In genomic region chr13:110469597-110469996, GRCh38 we compare ENCODE assay signal across 30 cellular contexts.
"Had no signal": no experiment of that assay in that cellular context is flagged by ENCODE, and none has a peak within 500 bp of the region (broad histone marks: within the 10 kb centered on the region; RNA-seq: fewer than 3 reads in every experiment).

No MANE protein-coding gene starts in this region.

- H3K4me3 Mint-ChIP-seq: activated CD4-positive, alpha-beta memory T cell treated with anti-CD3 and anti-CD28 coated beads for 36 hours; activated CD4-positive, alpha-beta T cell treated with anti-CD3 and anti-CD28 coated beads for 36 hours; activated CD4-positive, alpha-beta T cell treated with anti-CD3 and anti-CD28 coated beads, Interleukin-2, amount 10 ng/mL, durations not matched to agents 24 days and 14 days; activated CD8-positive, alpha-beta memory T cell treated with anti-CD3 and anti-CD28 coated beads, Interleukin-2, amount 10 ng/mL, durations not matched to agents 7 days and 5 days; activated CD8-positive, alpha-beta T cell treated with anti-CD3 and anti-CD28 coated beads, Interleukin-2, amount 10 ng/mL, durations not matched to agents 7 days and 5 days; activated naive CD4-positive, alpha-beta T cell treated with anti-CD3 and anti-CD28 coated beads, Interleukin-2, amount 10 ng/mL, durations not matched to agents 7 days and 5 days; activated naive CD8-positive, alpha-beta T cell treated with anti-CD3 and anti-CD28 coated beads, Interleukin-2, amount 10 ng/mL, durations not matched to agents 7 days and 5 days; activated T-helper 1 cell treated with anti-CD3 and anti-CD28 coated beads, Interleukin-12 subunit alpha, Interleukin-12 subunit beta, Interleukin-2, Interleukin-4 antibody, amounts not matched to agents 30 ng/mL and 10 ng/mL and 1 ng/mL, durations not matched to agents 14 hours and 24 hours and 36 hours; brain; central memory CD8-positive, alpha-beta T cell; effector memory CD8-positive, alpha-beta T cell had no signal

- H3K4me1 ChIP-seq: ascending aorta, breast epithelium, foreskin keratinocyte had no signal

- H3K4me3 ChIP-seq: ascending aorta, breast epithelium, coronary artery, esophagus muscularis mucosa, gastrocnemius medialis had no signal

- H3K27me3 ChIP-seq: ascending aorta, breast epithelium, esophagus muscularis mucosa, foreskin keratinocyte, gastrocnemius medialis had no signal

- H3K27ac Mint-ChIP-seq: activated CD4-positive, alpha-beta memory T cell treated with anti-CD3 and anti-CD28 coated beads for 36 hours; activated CD4-positive, alpha-beta T cell treated with anti-CD3 and anti-CD28 coated beads for 36 hours; activated CD4-positive, alpha-beta T cell treated with anti-CD3 and anti-CD28 coated beads, Interleukin-2, amount 10 ng/mL, durations not matched to agents 24 days and 14 days; activated CD8-positive, alpha-beta memory T cell treated with anti-CD3 and anti-CD28 coated beads, Interleukin-2, amount 10 ng/mL, durations not matched to agents 7 days and 5 days; activated CD8-positive, alpha-beta T cell treated with anti-CD3 and anti-CD28 coated beads, Interleukin-2, amount 10 ng/mL, durations not matched to agents 7 days and 5 days; activated naive CD4-positive, alpha-beta T cell treated with anti-CD3 and anti-CD28 coated beads, Interleukin-2, amount 10 ng/mL, durations not matched to agents 7 days and 5 days; activated naive CD4-positive, alpha-beta T cell treated with anti-CD3 and anti-CD28 coated beads, Interleukin-2, amount 50 U/mL, for 72 hours; activated naive CD8-positive, alpha-beta T cell treated with anti-CD3 and anti-CD28 coated beads, Interleukin-2, amount 10 ng/mL, durations not matched to agents 7 days and 5 days; activated T-helper 1 cell treated with anti-CD3 and anti-CD28 coated beads, Interleukin-12 subunit alpha, Interleukin-12 subunit beta, Interleukin-2, Interleukin-4 antibody, amounts not matched to agents 30 ng/mL and 10 ng/mL and 1 ng/mL, durations not matched to agents 14 hours and 24 hours and 36 hours; activated T-helper 2 cell treated with anti-CD3 and anti-CD28 coated beads, Interferon-gamma antibody, Interleukin-2, Interleukin-4, amounts not matched to agents 10 μg/mL and 5 μg/mL and 100 μg/mL, durations not matched to agents 14 hours and 24 hours and 36 hours; brain; effector memory CD8-positive, alpha-beta T cell had no signal

- H3K27me3 Mint-ChIP-seq: brain had no signal

- H3K27ac ChIP-seq: ascending aorta, breast epithelium, coronary artery, foreskin keratinocyte had no signal

- DNase-seq: activated CD4-positive, alpha-beta memory T cell treated with anti-CD3 and anti-CD28 coated beads for 36 hours; activated CD4-positive, alpha-beta T cell treated with anti-CD3 and anti-CD28 coated beads for 36 hours; activated CD4-positive, alpha-beta T cell treated with anti-CD3 and anti-CD28 coated beads, Interleukin-2, amount 10 ng/mL, durations not matched to agents 24 days and 14 days; activated CD4-positive, CD25-positive, alpha-beta regulatory T cell; activated CD4-positive, CD25-positive, alpha-beta regulatory T cell treated with anti-CD3 and anti-CD28 coated beads, Interleukin-2, amount 50 U/mL, for 72 hours; activated CD8-positive, alpha-beta memory T cell treated with anti-CD3 and anti-CD28 coated beads, Interleukin-2, amount 10 ng/mL, durations not matched to agents 7 days and 5 days; activated CD8-positive, alpha-beta memory T cell treated with anti-CD3 and anti-CD28 coated beads, Interleukin-2, amount 50 U/mL, for 4 hours; activated CD8-positive, alpha-beta T cell treated with anti-CD3 and anti-CD28 coated beads, Interleukin-2, amount 10 ng/mL, durations not matched to agents 7 days and 5 days; activated gamma-delta T cell; activated naive CD4-positive, alpha-beta T cell; activated naive CD4-positive, alpha-beta T cell treated with anti-CD3 and anti-CD28 coated beads, Interleukin-2, amount 10 ng/mL, durations not matched to agents 7 days and 5 days; activated naive CD8-positive, alpha-beta T cell treated with anti-CD3 and anti-CD28 coated beads, Interleukin-2, amount 10 ng/mL, durations not matched to agents 7 days and 5 days; activated T-cell treated with anti-CD3 and anti-CD28 coated beads, Interleukin-2, amount 50 U/mL, for 1 hour; activated T-cell treated with anti-CD3 and anti-CD28 coated beads, Interleukin-2, amount 50 U/mL, for 48 hours; dermis blood vessel endothelial cell; effector CD4-positive, alpha-beta T cell; effector memory CD8-positive, alpha-beta T cell; erythroblast; foreskin keratinocyte; gastrocnemius medialis; T-helper 2 cell had no signal

- H3K36me3 ChIP-seq: breast epithelium had no signal

- H3K36me3 Mint-ChIP-seq: activated CD4-positive, alpha-beta memory T cell treated with anti-CD3 and anti-CD28 coated beads for 36 hours; activated CD8-positive, alpha-beta memory T cell treated with anti-CD3 and anti-CD28 coated beads, Interleukin-2, amount 10 ng/mL, durations not matched to agents 7 days and 5 days; activated naive CD4-positive, alpha-beta T cell treated with anti-CD3 and anti-CD28 coated beads, Interleukin-2, amount 10 ng/mL, durations not matched to agents 7 days and 5 days; activated naive CD4-positive, alpha-beta T cell treated with anti-CD3 and anti-CD28 coated beads, Interleukin-2, amount 50 U/mL, for 72 hours; activated naive CD8-positive, alpha-beta T cell treated with anti-CD3 and anti-CD28 coated beads, Interleukin-2, amount 10 ng/mL, durations not matched to agents 7 days and 5 days had no signal

- H3K9me3 ChIP-seq: ascending aorta, breast epithelium, esophagus muscularis mucosa, gastrocnemius medialis had no signal

- H3K9me3 Mint-ChIP-seq: activated CD4-positive, alpha-beta memory T cell treated with anti-CD3 and anti-CD28 coated beads for 36 hours; activated CD4-positive, alpha-beta T cell treated with anti-CD3 and anti-CD28 coated beads, Interleukin-2, amount 10 ng/mL, durations not matched to agents 24 days and 14 days; activated naive CD4-positive, alpha-beta T cell treated with anti-CD3 and anti-CD28 coated beads, Interleukin-2, amount 10 ng/mL, durations not matched to agents 7 days and 5 days; activated naive CD4-positive, alpha-beta T cell treated with anti-CD3 and anti-CD28 coated beads, Interleukin-2, amount 50 U/mL, for 72 hours; activated naive CD8-positive, alpha-beta T cell treated with anti-CD3 and anti-CD28 coated beads, Interleukin-2, amount 10 ng/mL, durations not matched to agents 7 days and 5 days; activated T-helper 1 cell treated with anti-CD3 and anti-CD28 coated beads, Interleukin-12 subunit alpha, Interleukin-12 subunit beta, Interleukin-2, Interleukin-4 antibody, amounts not matched to agents 30 ng/mL and 10 ng/mL and 1 ng/mL, durations not matched to agents 14 hours and 24 hours and 36 hours; activated T-helper 2 cell treated with anti-CD3 and anti-CD28 coated beads, Interferon-gamma antibody, Interleukin-2, Interleukin-4, amounts not matched to agents 10 μg/mL and 5 μg/mL and 100 μg/mL, durations not matched to agents 14 hours and 24 hours and 36 hours; central memory CD8-positive, alpha-beta T cell; effector memory CD8-positive, alpha-beta T cell had no signal

- H3K4me1 Mint-ChIP-seq: central memory CD8-positive, alpha-beta T cell had no signal

- ATAC-seq: activated CD4-positive, alpha-beta T cell treated with anti-CD3 and anti-CD28 coated beads for 36 hours; activated CD8-positive, alpha-beta memory T cell treated with anti-CD3 and anti-CD28 coated beads, Interleukin-2, amount 10 ng/mL, durations not matched to agents 7 days and 5 days; activated CD8-positive, alpha-beta T cell treated with anti-CD3 and anti-CD28 coated beads, Interleukin-2, amount 10 ng/mL, durations not matched to agents 7 days and 5 days; activated naive CD4-positive, alpha-beta T cell treated with anti-CD3 and anti-CD28 coated beads, Interleukin-2, amount 50 U/mL, for 72 hours; effector memory CD8-positive, alpha-beta T cell; foreskin keratinocyte; gastrocnemius medialis had no signal
